ENCODE assay signal across 1 cellular context in genomic region chr11:67632175-67632981, GRCh38.
TF ChIP-seq lines count a peak whose summit lies in the region.

No MANE protein-coding gene starts in this region.

TF ChIP-seq in HepG2, 621 proteins besides CTCF, POLR2A, EP300 and RAD21 (continued from another document and continues in another):
- TF ChIP-seq ZBTB10 (CRISPR knock-in tag; IDR thresholded peaks at IDR 0.05; ENCODE audit: borderline replicate concordance) (peak; percentile 46; the same call in 1 of the 2 replicates), ZNF30 (CRISPR knock-in tag; IDR thresholded peaks at IDR 0.05) (no peak), THAP7 (CRISPR knock-in tag; IDR thresholded peaks at IDR 0.05) (peak; percentile 68), MEF2D (CRISPR knock-in tag; IDR thresholded peaks at IDR 0.05) (peak; percentile 87), ZNF552 (CRISPR knock-in tag; IDR thresholded peaks at IDR 0.05; ENCODE audit: borderline replicate concordance) (no peak), ZNF496 (CRISPR knock-in tag; IDR thresholded peaks at IDR 0.05; ENCODE audit: insufficient replicate concordance) (no peak), SMAD3 (CRISPR knock-in tag; IDR thresholded peaks at IDR 0.05) (no peak; the same call in 1 of the 2 replicates), GATAD2A (CRISPR knock-in tag; IDR thresholded peaks at IDR 0.05) (0 out of 2 replicates have a peak, but pooled peaks have one; percentile 64), ESRRA (CRISPR knock-in tag; IDR thresholded peaks at IDR 0.05; ENCODE audit: low read depth) (peak; percentile 92; the same call in 1 of the 2 replicates), ZNF83 (CRISPR knock-in tag; IDR thresholded peaks at IDR 0.05; ENCODE audit: borderline replicate concordance) (0 out of 2 replicates have a peak, but pooled peaks have one; percentile 30), ZSCAN31 (CRISPR knock-in tag; IDR thresholded peaks at IDR 0.05; ENCODE audit: low read depth) (0 out of 2 replicates have a peak, but pooled peaks have one; percentile 28), ZNF788 (CRISPR knock-in tag; IDR thresholded peaks at IDR 0.05; ENCODE audit: borderline replicate concordance) (peak; percentile 72; the same call in 1 of the 2 replicates), HIC2 (CRISPR knock-in tag; IDR thresholded peaks at IDR 0.05; ENCODE audit: low read depth) (peak; percentile 94), ZNF430 (CRISPR knock-in tag; IDR thresholded peaks at IDR 0.05) (peak; percentile 85; the same call in 1 of the 2 replicates), HBP1 (CRISPR knock-in tag; IDR thresholded peaks at IDR 0.05; ENCODE audit: low read depth) (0 out of 2 replicates have a peak, but pooled peaks have one; percentile 25), HNF4A (CRISPR knock-in tag; IDR thresholded peaks at IDR 0.05) (peak; percentile 92), KDM4B (CRISPR knock-in tag; IDR thresholded peaks at IDR 0.05) (no peak), U2AF1 (optimal IDR thresholded peaks at IDR 0.05; ENCODE audit: low read depth, low read length) (peak; percentile 32), ZSCAN12 (CRISPR knock-in tag; IDR thresholded peaks at IDR 0.05) (no peak), RCOR2 (CRISPR knock-in tag; IDR thresholded peaks at IDR 0.05) (peak; percentile 75; the same call in 1 of the 2 replicates), RFXANK (CRISPR knock-in tag; IDR thresholded peaks at IDR 0.05) (no peak), PHF21A (CRISPR knock-in tag; IDR thresholded peaks at IDR 0.05) (peak; percentile 81), ZBTB40 (IDR thresholded peaks at IDR 0.05) (no peak), ZBTB40 (CRISPR knock-in tag; IDR thresholded peaks at IDR 0.05) (0 out of 2 replicates have a peak, but pooled peaks have one; percentile 35), GATAD1 (CRISPR knock-in tag; IDR thresholded peaks at IDR 0.05) (0 out of 2 replicates have a peak, but pooled peaks have one; percentile 25), PAXIP1 (CRISPR knock-in tag; conservative IDR thresholded peaks at IDR 0.05) (peak; percentile 93), NR2C2 (CRISPR knock-in tag; IDR thresholded peaks at IDR 0.05; ENCODE audit: borderline replicate concordance) (peak; percentile 95), MIER3 (CRISPR knock-in tag; IDR thresholded peaks at IDR 0.05; ENCODE audit: borderline replicate concordance) (peak; percentile 36; the same call in 1 of the 2 replicates), FOXP4 (CRISPR knock-in tag; IDR thresholded peaks at IDR 0.05) (peak; percentile 47; the same call in 1 of the 2 replicates), TFAP4 (IDR thresholded peaks at IDR 0.05; ENCODE audit: borderline replicate concordance, low read depth) (peak; percentile 92), HNRNPL (IDR thresholded peaks at IDR 0.05; ENCODE audit: low read depth, low read length) (peak; percentile 97), ZNF567 (CRISPR knock-in tag; IDR thresholded peaks at IDR 0.05; ENCODE audit: borderline replicate concordance) (0 out of 2 replicates have a peak, but pooled peaks have one; percentile 58), NCOA1 (CRISPR knock-in tag; IDR thresholded peaks at IDR 0.05) (no peak), NR2F1 (CRISPR knock-in tag; IDR thresholded peaks at IDR 0.05) (peak; percentile 94 to 96; a peak in 3 of 4 replicates)
